18 cellular contexts compared by ENCODE assay signal in genomic region chr7:1706721-1707613, GRCh38. TPM values are rescaled to one million over a fixed set of nuclear protein-coding genes. Genes with fewer than 3 reads are reported as not detected.
DNase-seq lines count a peak whose midpoint lies in the region; ATAC-seq, FAIRE-seq and TF ChIP-seq lines count a peak whose summit lies in the region.
"Had no signal": no experiment of that assay in that cellular context is flagged by ENCODE, and none has a peak within 500 bp of the region (broad histone marks: within the 10 kb centered on the region; RNA-seq: fewer than 3 reads in every experiment).

No MANE protein-coding gene starts in this region.

- intact Hi-C loops in activated CD8-positive, alpha-beta T cell treated with anti-CD3 and anti-CD28 coated beads for 36 hours (cut with micrococcal nuclease) = no loop called here
- intact Hi-C loops in kidney (cut with DNase I) (no loop called here), spleen (cut with DNase I; ENCODE audit: low total_unique reads) (no loop called here)

- ATAC-seq in activated CD8-positive, alpha-beta T cell treated with anti-CD3 and anti-CD28 coated beads, Interleukin-2, amount 10 ng/mL, durations not matched to agents 7 days and 5 days = no peak
- no peak for ATAC-seq in activated CD8-positive, alpha-beta T cell treated with anti-CD3 and anti-CD28 coated beads for 36 hours
- ATAC-seq: gastroesophageal sphincter had no signal

- FAIRE-seq in kidney (lab: Jason Lieb, UNC) = no peak

- no peak for TF ChIP-seq POLR2A in spleen (IDR thresholded peaks at IDR 0.05)

- POLR2A ChIA-PET in activated CD8-positive, alpha-beta T cell treated with anti-CD3 and anti-CD28 coated beads, Interleukin-2, amount 10 ng/mL, durations not matched to agents 7 days and 5 days (lab: Charles Lee) = no interaction called here
- POLR2A ChIA-PET in activated CD8-positive, alpha-beta T cell treated with anti-CD3 and anti-CD28 coated beads for 36 hours (lab: Charles Lee) = no interaction called here

- H3K27me3 ChIP-seq in WERI-Rb-1 (ENCODE audit: insufficient read depth, low read depth, severe bottlenecking) (no peaks in the 10 kb centered on the region), spleen (replicated peaks in 1 of 7) (peaks cover 0 to 19% (median 0%) of the 10 kb centered on the region in 7 donors)
- H3K27me3 ChIP-seq: colonic mucosa, right atrium auricular region had no signal

- H3K4me1 ChIP-seq in kidney (ENCODE audit: control insufficient read depth in 1 of 2, insufficient read depth in 1 of 2, low read depth in 1 of 2, low read length in 2 of 2) (no peaks in the 10 kb centered on the region), spleen (no peaks in the 10 kb centered on the region)
- H3K4me1 ChIP-seq: colonic mucosa, gastroesophageal sphincter, right atrium auricular region had no signal

- H3K9ac ChIP-seq in kidney (ENCODE audit: low read length in 2 of 2) = no peak overlapping the region

- CTCF ChIA-PET in activated CD8-positive, alpha-beta T cell treated with anti-CD3 and anti-CD28 coated beads, Interleukin-2, amount 10 ng/mL, durations not matched to agents 7 days and 5 days (lab: Charles Lee) = no interaction called here
- CTCF ChIA-PET in activated CD8-positive, alpha-beta T cell treated with anti-CD3 and anti-CD28 coated beads for 36 hours (lab: Charles Lee) = interaction anchor here (1.7 kb wide), 1 partner anchor 12 kb away, joined by 3 read pairs; no protein-coding TSS in a partner anchor

- H3K36me3 ChIP-seq in WERI-Rb-1 = peaks cover 37% of the 10 kb centered on the region
- no peaks in the 10 kb centered on the region for H3K36me3 ChIP-seq in kidney (ENCODE audit: control insufficient read depth in 1 of 2, insufficient read depth in 2 of 2, low read length in 2 of 2)
- H3K36me3 ChIP-seq in spleen = peaks cover 0 to 5% (median 0%) of the 10 kb centered on the region in 6 donors
- H3K36me3 ChIP-seq: colonic mucosa, gastroesophageal sphincter, right atrium auricular region had no signal

- DNase-seq in activated CD8-positive, alpha-beta T cell treated with anti-CD3 and anti-CD28 coated beads, Interleukin-2, amount 10 ng/mL, durations not matched to agents 7 days and 5 days = no peak
- DNase-seq in activated CD8-positive, alpha-beta T cell treated with anti-CD3 and anti-CD28 coated beads for 36 hours = no peak
- peak; percentile 13 for DNase-seq in WERI-Rb-1
- peak; percentile 55 for DNase-seq in kidney
- peak; percentile 68 for DNase-seq in spleen
- DNase-seq in NCI-H146 (lab: John Stamatoyannopoulos, UW) = no peak
- DNase-seq in stimulated activated CD4-positive, alpha-beta T cell treated with anti-CD3 and anti-CD28 coated beads, Interleukin-1b, Interleukin-23, amount 100 ng/mL, for 48 hours = no peak
- DNase-seq in KG1 (lab: John Stamatoyannopoulos, UW) = no peak
- DNase-seq: anterior cingulate cortex, colonic mucosa, HCEC 1CT, mammary epithelial cell, NCI-H187 treated with DMSO at 0.1 percent for 48 hours, NCI-H526 treated with DMSO at 0.1 percent for 48 hours, nephron progenitor cell had no signal

- H3K27ac ChIP-seq in WERI-Rb-1 (no peak overlapping the region), kidney (ENCODE audit: low read depth in 2 of 2, low read length in 2 of 2) (no peak overlapping the region), spleen (no peak overlapping the region)
- H3K27ac ChIP-seq: colonic mucosa, gastroesophageal sphincter, right atrium auricular region had no signal

- H3K4me3 Mint-ChIP-seq in activated CD8-positive, alpha-beta T cell treated with anti-CD3 and anti-CD28 coated beads, Interleukin-2, amount 10 ng/mL, durations not matched to agents 7 days and 5 days = no peak overlapping the region
- H3K4me3 Mint-ChIP-seq in activated CD8-positive, alpha-beta T cell treated with anti-CD3 and anti-CD28 coated beads for 36 hours = no peak overlapping the region
- H3K4me3 Mint-ChIP-seq: nephron progenitor cell had no signal

- peaks cover 2% of the 10 kb centered on the region for H3K27me3 Mint-ChIP-seq in activated CD8-positive, alpha-beta T cell treated with anti-CD3 and anti-CD28 coated beads, Interleukin-2, amount 10 ng/mL, durations not matched to agents 7 days and 5 days (ENCODE audit: low read depth)
- H3K27me3 Mint-ChIP-seq in activated CD8-positive, alpha-beta T cell treated with anti-CD3 and anti-CD28 coated beads for 36 hours = no peaks in the 10 kb centered on the region

- no peak for TF ChIP-seq CTCF in activated CD8-positive, alpha-beta T cell treated with anti-CD3 and anti-CD28 coated beads for 36 hours (IDR thresholded peaks at IDR 0.05)
- no peak for TF ChIP-seq CTCF in WERI-Rb-1 (IDR thresholded peaks at IDR 0.05; ENCODE audit: low read depth, low read length)
- TF ChIP-seq CTCF in kidney (IDR thresholded peaks at IDR 0.05; ENCODE audit: borderline replicate concordance, extremely low read depth, insufficient read depth) = no peak
- TF ChIP-seq CTCF in spleen (IDR thresholded peaks at IDR 0.05 in 8 of 11, conservative IDR thresholded peaks at IDR 0.05 in 3 of 11) = no peak

- H3K9me3 Mint-ChIP-seq in activated CD8-positive, alpha-beta T cell treated with anti-CD3 and anti-CD28 coated beads, Interleukin-2, amount 10 ng/mL, durations not matched to agents 7 days and 5 days (ENCODE audit: insufficient read depth) = peaks cover 26% of the 10 kb centered on the region
- peaks cover 12% of the 10 kb centered on the region for H3K9me3 Mint-ChIP-seq in activated CD8-positive, alpha-beta T cell treated with anti-CD3 and anti-CD28 coated beads for 36 hours

- no peak overlapping the region for H3K4me3 ChIP-seq in WERI-Rb-1 (ENCODE audit: low read depth, low read length)
- no peak overlapping the region for H3K4me3 ChIP-seq in kidney (ENCODE audit: low read length in 2 of 2)
- no peak overlapping the region for H3K4me3 ChIP-seq in spleen
- H3K4me3 ChIP-seq: colonic mucosa, gastroesophageal sphincter, right atrium auricular region had no signal

- H3K9me3 ChIP-seq in WERI-Rb-1 (ENCODE audit: severe bottlenecking) (peaks cover 11% of the 10 kb centered on the region), kidney (ENCODE audit: control insufficient read depth in 1 of 2, low read length in 2 of 2) (peaks cover 0 to 7% of the 10 kb centered on the region in 2 donors), spleen (peaks cover 3 to 38% (median 29%) of the 10 kb centered on the region in 8 donors)
- H3K9me3 ChIP-seq: colonic mucosa had no signal

- H3K4me1 Mint-ChIP-seq in activated CD8-positive, alpha-beta T cell treated with anti-CD3 and anti-CD28 coated beads, Interleukin-2, amount 10 ng/mL, durations not matched to agents 7 days and 5 days (ENCODE audit: low read depth) = no peaks in the 10 kb centered on the region
- H3K4me1 Mint-ChIP-seq in activated CD8-positive, alpha-beta T cell treated with anti-CD3 and anti-CD28 coated beads for 36 hours (ENCODE audit: low read depth) = no peaks in the 10 kb centered on the region

- peaks cover 2% of the 10 kb centered on the region for H3K36me3 Mint-ChIP-seq in activated CD8-positive, alpha-beta T cell treated with anti-CD3 and anti-CD28 coated beads, Interleukin-2, amount 10 ng/mL, durations not matched to agents 7 days and 5 days (ENCODE audit: low read depth)
- peaks cover 2% of the 10 kb centered on the region for H3K36me3 Mint-ChIP-seq in activated CD8-positive, alpha-beta T cell treated with anti-CD3 and anti-CD28 coated beads for 36 hours (ENCODE audit: low read depth)

- H3K27ac Mint-ChIP-seq in activated CD8-positive, alpha-beta T cell treated with anti-CD3 and anti-CD28 coated beads, Interleukin-2, amount 10 ng/mL, durations not matched to agents 7 days and 5 days = peak overlapping the region; percentile 43
- no peak overlapping the region for H3K27ac Mint-ChIP-seq in activated CD8-positive, alpha-beta T cell treated with anti-CD3 and anti-CD28 coated beads for 36 hours
- H3K27ac Mint-ChIP-seq: activated T-helper 2 cell treated with anti-CD3 and anti-CD28 coated beads, Interferon-gamma antibody, Interleukin-2, Interleukin-4, amounts not matched to agents 10 μg/mL and 5 μg/mL and 100 μg/mL, durations not matched to agents 14 hours and 24 hours and 36 hours; nephron progenitor cell had no signal

- 80 to 90% (median 87%) methylated on average over 26 to 33 of the region's 33 CpGs for WGBS in spleen, 5 donors

RNA-seq across cellular contexts. Expression of gene ELFN1, which starts 36.9 kb away (rescaled TPM):
- total RNA-seq in activated CD8-positive, alpha-beta T cell treated with anti-CD3 and anti-CD28 coated beads, Interleukin-2, amount 10 ng/mL, durations not matched to agents 7 days and 5 days = not detected
- under 1 TPM; 0.20 to 0.36 TPM for total RNA-seq in activated CD8-positive, alpha-beta T cell treated with anti-CD3 and anti-CD28 coated beads for 36 hours
- total RNA-seq in kidney (3.8 TPM), spleen (1 to 10 TPM; 2.3 to 3.9 (median 2.8) TPM)
- polyA plus RNA-seq in kidney (ENCODE audit: insufficient read depth, low read depth, low replicate concordance) (3.5 TPM), spleen (under 1 TPM; 0.22 to 0.70 (median 0.41) TPM)
- total RNA-seq: activated T-helper 2 cell treated with anti-CD3 and anti-CD28 coated beads, Interferon-gamma antibody, Interleukin-2, Interleukin-4, amounts not matched to agents 10 μg/mL and 5 μg/mL and 100 μg/mL, durations not matched to agents 14 hours and 24 hours and 36 hours had no signal

Comparison
In these comparisons a context has a peak if more than half of its experiments do, and no peak if none do; other contexts are left out.
1. DNase-seq: peak in WERI-Rb-1 (single experiment), kidney (single experiment) and spleen (single experiment); none in activated CD8-positive, alpha-beta T cell treated with anti-CD3 and anti-CD28 coated beads, Interleukin-2, amount 10 ng/mL, durations not matched to agents 7 days and 5 days (single experiment), activated CD8-positive, alpha-beta T cell treated with anti-CD3 and anti-CD28 coated beads for 36 hours (single experiment), NCI-H146 (single experiment), stimulated activated CD4-positive, alpha-beta T cell treated with anti-CD3 and anti-CD28 coated beads, Interleukin-1b, Interleukin-23, amount 100 ng/mL, for 48 hours (single experiment) and KG1 (single experiment).